ENCODE assay signal across 10 cellular contexts in the genomic region with DNA sequence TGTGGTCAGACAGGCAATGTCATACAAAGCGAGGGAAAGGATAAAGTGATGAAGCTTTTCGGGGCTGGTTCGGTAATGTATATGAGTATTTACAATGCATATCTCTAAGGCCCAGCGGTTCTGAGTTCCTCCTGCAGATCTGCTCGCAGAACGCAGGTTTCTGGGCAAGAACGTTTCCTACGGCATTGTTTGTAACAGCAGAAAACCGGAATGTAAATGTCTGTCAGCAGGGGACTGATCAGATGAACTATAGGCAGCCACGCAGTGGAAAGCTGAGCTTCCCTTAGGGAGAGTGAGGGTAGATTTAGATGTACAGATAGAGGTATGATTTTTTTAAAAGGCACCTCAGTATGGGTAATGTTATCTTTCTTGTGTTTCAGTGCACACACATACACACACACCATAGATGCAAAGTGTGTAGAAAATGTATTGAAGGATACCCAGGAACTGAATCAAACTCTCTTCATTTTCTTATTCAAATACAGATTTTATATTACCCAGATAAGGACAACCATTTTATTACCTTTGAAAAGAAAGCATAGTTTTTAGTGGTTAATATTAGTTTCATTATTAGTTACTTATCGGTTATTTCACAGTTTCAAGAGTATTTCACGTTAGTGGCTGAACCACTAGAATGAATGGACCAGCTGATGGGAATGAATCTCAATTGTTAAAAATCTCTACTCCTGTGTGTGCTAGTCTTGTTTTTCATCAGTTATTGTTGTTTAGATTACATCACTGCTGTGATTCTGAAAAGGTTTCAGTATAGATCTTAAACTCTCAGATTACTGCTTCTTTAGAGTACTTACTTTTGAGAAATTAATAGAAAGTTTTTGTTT. TPM values are rescaled to one million over a fixed set of nuclear protein-coding genes. Genes with fewer than 3 reads are reported as not detected.
DNase-seq lines count a peak whose midpoint lies in the region; ATAC-seq and TF ChIP-seq lines count a peak whose summit lies in the region.
"Had no signal": no experiment of that assay in that cellular context is flagged by ENCODE, and none has a peak within 500 bp of the region (broad histone marks: within the 10 kb centered on the region; RNA-seq: fewer than 3 reads in every experiment).

No MANE protein-coding gene starts in this region.

- peaks cover 84% of the 10 kb centered on the region for H3K4me1 Mint-ChIP-seq in activated T-cell treated with anti-CD3 and anti-CD28 coated beads, Interleukin-2, amount 50 U/mL, for 72 hours (ENCODE audit: low read depth)
- H3K4me1 Mint-ChIP-seq: immature natural killer cell had no signal

- ATAC-seq in activated T-cell treated with anti-CD3 and anti-CD28 coated beads, Interleukin-2, amount 50 U/mL, for 72 hours (replicated peaks in 1 of 2) = peak; percentile 39 to 69
- peak; percentile 87 for ATAC-seq in HG02678 (IDR thresholded peaks at IDR 0.05; ENCODE audit: unreplicated experiment)
- no peak for ATAC-seq in body of pancreas

- H3K4me1 ChIP-seq in MM.1S (ENCODE audit: low read length) = peaks cover 4% of the 10 kb centered on the region; the same call in 1 of the 2 replicates
- peaks cover 21 to 24% of the 10 kb centered on the region in 2 donors for H3K4me1 ChIP-seq in thyroid gland
- no peaks in the 10 kb centered on the region for H3K4me1 ChIP-seq in body of pancreas

- no peaks in the 10 kb centered on the region for H3K9me2 ChIP-seq in MM.1S (replicated peaks; ENCODE audit: insufficient read depth, low read length)

- H3K36me3 ChIP-seq in MM.1S (replicated peaks; ENCODE audit: insufficient read depth, low read length) = no peaks in the 10 kb centered on the region
- peaks cover 5% of the 10 kb centered on the region in 2 donors for H3K36me3 ChIP-seq in thyroid gland
- H3K36me3 ChIP-seq in body of pancreas (replicated peaks in 1 of 2; ENCODE audit: insufficient read depth in 1 of 2, low read depth in 2 of 2) = peaks cover 0 to 24% of the 10 kb centered on the region in 2 donors

- H3K4me3 ChIP-seq in MM.1S (ENCODE audit: low read length) = no peak overlapping the region
- no peak overlapping the region for H3K4me3 ChIP-seq in thyroid gland (replicated peaks in 1 of 3)
- no peak overlapping the region for H3K4me3 ChIP-seq in body of pancreas

- peak overlapping the region; percentile 24; the same call in 1 of the 2 replicates for H3K4me2 ChIP-seq in MM.1S (ENCODE audit: low read depth, low read length)

- TF ChIP-seq POLR2A in thyroid gland (IDR thresholded peaks at IDR 0.05) (no peak), body of pancreas (IDR thresholded peaks at IDR 0.05) (no peak)

- WGBS in thyroid gland, 2 donors = 85 to 92% methylated on average over 12 of the region's 12 CpGs
- WGBS in body of pancreas, 2 donors = 86 to 91% methylated on average over 12 of the region's 12 CpGs

- H3K27me3 ChIP-seq in MM.1S (replicated peaks; ENCODE audit: insufficient read depth, low read length) (no peaks in the 10 kb centered on the region), thyroid gland (no peaks in the 10 kb centered on the region), body of pancreas (no peaks in the 10 kb centered on the region)

- intact Hi-C loops in thyroid gland (cut with DNase I) (no loop called here), body of pancreas (cut with DNase I) (loop anchor here (5.0 kb wide), 1 partner anchor 127 kb away; no protein-coding TSS in a partner anchor)

- H4K20me1 ChIP-seq in MM.1S (ENCODE audit: insufficient read depth, low read length) = no peaks in the 10 kb centered on the region

- peak overlapping the region; percentile 32 to 43 for H3K4me3 Mint-ChIP-seq in activated T-cell treated with anti-CD3 and anti-CD28 coated beads, Interleukin-2, amount 50 U/mL, for 72 hours
- H3K4me3 Mint-ChIP-seq: immature natural killer cell had no signal

- H3K27ac Mint-ChIP-seq in activated T-cell treated with anti-CD3 and anti-CD28 coated beads, Interleukin-2, amount 50 U/mL, for 72 hours = no peak overlapping the region
- H3K27ac Mint-ChIP-seq: immature natural killer cell had no signal

- no peaks in the 10 kb centered on the region for H3K79me2 ChIP-seq in MM.1S (ENCODE audit: low read length)

- no peak for TF ChIP-seq CTCF in MM.1S (IDR thresholded peaks at IDR 0.05; ENCODE audit: low read length)
- TF ChIP-seq CTCF in thyroid gland (IDR thresholded peaks at IDR 0.05) = no peak
- no peak for TF ChIP-seq CTCF in body of pancreas (IDR thresholded peaks at IDR 0.05)

- H3K9ac ChIP-seq in MM.1S (ENCODE audit: low read length) = no peak overlapping the region

- H3K9me3 Mint-ChIP-seq in activated T-cell treated with anti-CD3 and anti-CD28 coated beads, Interleukin-2, amount 50 U/mL, for 72 hours = peaks cover 0 to 3% of the 10 kb centered on the region in 2 donors
- H3K9me3 Mint-ChIP-seq: immature natural killer cell had no signal

- no peak overlapping the region for H2AFZ ChIP-seq in MM.1S (ENCODE audit: low read length)

- no peak for DNase-seq in activated T-cell treated with anti-CD3 and anti-CD28 coated beads, Interleukin-2, amount 50 U/mL, for 72 hours
- no peak for DNase-seq in activated T-cell treated with anti-CD3 and anti-CD28 coated beads, Interleukin-2, amount 50 U/mL, for 48 hours
- DNase-seq in MM.1S (peak; percentile 10), thyroid gland (no peak), RPMI8226 (no peak), body of pancreas (no peak)
- DNase-seq in effector CD4-positive, alpha-beta T cell = no peak
- DNase-seq: dermis blood vessel endothelial cell, immature natural killer cell had no signal

- H3K36me3 Mint-ChIP-seq in activated T-cell treated with anti-CD3 and anti-CD28 coated beads, Interleukin-2, amount 50 U/mL, for 72 hours (ENCODE audit: insufficient read depth in 2 of 2) = peaks cover 21 to 57% of the 10 kb centered on the region in 2 donors

- H3K27ac ChIP-seq in MM.1S (ENCODE audit: low read length) (peak overlapping the region; percentile 18; the same call in 1 of the 2 replicates), thyroid gland (peak overlapping the region in 2 of 3 donors; percentile 53 to 55), body of pancreas (peak overlapping the region in 1 of 4 donors; percentile 11)

- no peaks in the 10 kb centered on the region for H3F3A ChIP-seq in MM.1S (ENCODE audit: insufficient read depth, low read length)

- no peaks in the 10 kb centered on the region for H3K9me3 ChIP-seq in MM.1S (replicated peaks; ENCODE audit: insufficient read depth, low read length)
- no peaks in the 10 kb centered on the region for H3K9me3 ChIP-seq in thyroid gland
- H3K9me3 ChIP-seq in body of pancreas = no peaks in the 10 kb centered on the region

- no peaks in the 10 kb centered on the region for H3K27me3 Mint-ChIP-seq in activated T-cell treated with anti-CD3 and anti-CD28 coated beads, Interleukin-2, amount 50 U/mL, for 72 hours (ENCODE audit: low read depth)

RNA-seq across cellular contexts. Expression of a gene that starts 56.2 kb away (rescaled TPM):
- total RNA-seq in activated T-cell treated with anti-CD3 and anti-CD28 coated beads, Interleukin-2, amount 50 U/mL, for 72 hours = 10 to 100 TPM; 83.5 to 94.6 TPM
- total RNA-seq in thyroid gland (10 to 100 TPM; 44.6 to 73.1 (median 47.2) TPM), body of pancreas (10 to 100 TPM; 19.8 to 24.1 TPM)
